Comparison of ENCODE assay signal across 6 cellular contexts in genomic region chr14:44385296-44385695, GRCh38.
DNase-seq lines count a peak whose midpoint lies in the region; ATAC-seq and TF ChIP-seq lines count a peak whose summit lies in the region.
"Not testable (repeated sequence)": the region's sequence is repeated elsewhere in the genome, so short reads cannot be mapped to it uniquely, and the experiment has no call there.

No MANE protein-coding gene starts in this region.

- not testable (repeated sequence) for H3K27ac ChIP-seq in GM23338 (ENCODE audit: low read depth); neural progenitor cell

- not testable (repeated sequence) for TF ChIP-seq CTCF in AG09309 (IDR thresholded peaks at IDR 0.05; ENCODE audit: control insufficient read depth, insufficient read depth, low read depth, low read length, missing control alignments); GM23338 (conservative IDR thresholded peaks at IDR 0.05; ENCODE audit: low read depth in 2 of 2); endothelial cell (IDR thresholded peaks at IDR 0.05; ENCODE audit: unreplicated experiment); neural progenitor cell (IDR thresholded peaks at IDR 0.05); progenitor cell of endocrine pancreas (IDR thresholded peaks at IDR 0.05; ENCODE audit: unreplicated experiment)

- not testable (repeated sequence) for H3K27me3 Mint-ChIP-seq in GM23338 (ENCODE audit: insufficient read depth, low read depth, poor library complexity); endothelial cell (ENCODE audit: unreplicated experiment); neural progenitor cell (ENCODE audit: insufficient read depth, low read depth); progenitor cell of endocrine pancreas

- not testable (repeated sequence) for H3K4me1 Mint-ChIP-seq in GM23338; endothelial cell (ENCODE audit: unreplicated experiment); neural progenitor cell; progenitor cell of endocrine pancreas (ENCODE audit: low read depth)

- H3K9me3 ChIP-seq in neural progenitor cell (ENCODE audit: low read depth): not testable (repeated sequence)

- H4K20me1 ChIP-seq in GM23338 (replicated peaks; ENCODE audit: insufficient read depth); neural progenitor cell (ENCODE audit: low read depth): not testable (repeated sequence)

- not testable (repeated sequence) for H3K36me3 Mint-ChIP-seq in GM23338 (ENCODE audit: low read depth); neural progenitor cell; progenitor cell of endocrine pancreas (ENCODE audit: insufficient read depth)
- H3K36me3 Mint-ChIP-seq in endothelial cell (ENCODE audit: low read depth, unreplicated experiment): peaks cover 11% of the 10 kb centered on the region

- not testable (repeated sequence) for DNase-seq in AG09309 (ENCODE audit: low read depth); GM23338 (ENCODE audit: low spot score); endothelial cell (ENCODE audit: low spot score); neural progenitor cell (ENCODE audit: low spot score); progenitor cell of endocrine pancreas (ENCODE audit: low spot score, unreplicated experiment)
- DNase-seq in HT1080 (ENCODE audit: low read depth): peak; percentile 52

- H3K36me3 ChIP-seq in GM23338 (ENCODE audit: insufficient read depth); neural progenitor cell: not testable (repeated sequence)

- not testable (repeated sequence) for H3K9ac ChIP-seq in neural progenitor cell

- not testable (repeated sequence) for H3K4me3 Mint-ChIP-seq in GM23338; endothelial cell (ENCODE audit: unreplicated experiment); neural progenitor cell; progenitor cell of endocrine pancreas (ENCODE audit: low read depth)

- not testable (repeated sequence) for H3F3A ChIP-seq in GM23338 (replicated peaks; ENCODE audit: low read depth); neural progenitor cell (ENCODE audit: low read depth)

- not testable (repeated sequence) for H3K27me3 ChIP-seq in GM23338 (ENCODE audit: insufficient read depth); neural progenitor cell

- not testable (repeated sequence) for H3K27ac Mint-ChIP-seq in GM23338, neural progenitor cell
- H3K27ac Mint-ChIP-seq in endothelial cell (ENCODE audit: unreplicated experiment) (peak overlapping the region; percentile 89), progenitor cell of endocrine pancreas (peak overlapping the region; percentile 69)

- not testable (repeated sequence) for H3K4me2 ChIP-seq in GM23338, neural progenitor cell

- H3K9me2 ChIP-seq in GM23338 (ENCODE audit: insufficient read depth): not testable (repeated sequence)

- ATAC-seq in GM23338: not testable (repeated sequence)

- H3K4me1 ChIP-seq in GM23338 (ENCODE audit: insufficient read depth); neural progenitor cell: not testable (repeated sequence)

- H3K4me3 ChIP-seq in AG09309 (ENCODE audit: control insufficient read depth, low read depth, low read length): peak overlapping the region; percentile 40
- not testable (repeated sequence) for H3K4me3 ChIP-seq in GM23338, neural progenitor cell

- H2AFZ ChIP-seq in GM23338 (peak overlapping the region; percentile 88), neural progenitor cell (replicated peaks) (peak overlapping the region; percentile 16)

- not testable (repeated sequence) for H3K79me2 ChIP-seq in GM23338 (replicated peaks; ENCODE audit: insufficient read depth); neural progenitor cell (ENCODE audit: low read depth)

- H3K9me3 Mint-ChIP-seq in GM23338; endothelial cell (ENCODE audit: unreplicated experiment); neural progenitor cell; progenitor cell of endocrine pancreas (ENCODE audit: low read depth): not testable (repeated sequence)
